9 cellular contexts compared by ENCODE assay signal in genomic region chr1:209207701-209208286, GRCh38.
A peak's percentile ranks its signal among the peaks of the same experiment; 100 is the strongest.
DNase-seq lines count a peak whose midpoint lies in the region; ATAC-seq, FAIRE-seq and TF ChIP-seq lines count a peak whose summit lies in the region.
"Had no signal": no experiment of that assay in that cellular context is flagged by ENCODE, and none has a peak within 500 bp of the region (broad histone marks: within the 10 kb centered on the region; RNA-seq: fewer than 3 reads in every experiment).

No MANE protein-coding gene starts in this region.

- TF ChIP-seq CTCF in pancreas (IDR thresholded peaks at IDR 0.05): peak; percentile 13 to 51 (median 48)

- ATAC-seq in HG02642 (IDR thresholded peaks at IDR 0.05; ENCODE audit: poor library complexity, unreplicated experiment): peak; percentile 81
- peak; percentile 91 to 98 (median 97) for ATAC-seq in pancreas
- ATAC-seq in HG03139 (IDR thresholded peaks at IDR 0.05; ENCODE audit: unreplicated experiment): no peak

- H3K9me3 Mint-ChIP-seq in activated naive CD4-positive, alpha-beta T cell treated with anti-CD3 and anti-CD28 coated beads for 36 hours: no peaks in the 10 kb centered on the region

- CTCF ChIA-PET in activated naive CD4-positive, alpha-beta T cell treated with anti-CD3 and anti-CD28 coated beads for 36 hours (lab: Charles Lee): interaction anchor here (0.6 to 5.6 kb wide), 8 partner anchors 13 to 555 kb away, joined by 3 to 31 read pairs (median 4); no protein-coding TSS in a partner anchor

- H3K27me3 ChIP-seq in pancreas: peaks cover 0 to 17% (median 3%) of the 10 kb centered on the region in 4 donors

- peak overlapping the region in 1 of 4 donors; percentile 14 for H3K4me3 ChIP-seq in pancreas

- FAIRE-seq in pancreas (lab: Jason Lieb, UNC): no peak

- H3K4me3 Mint-ChIP-seq in activated naive CD4-positive, alpha-beta T cell treated with anti-CD3 and anti-CD28 coated beads for 36 hours: no peak overlapping the region

- H3K27me3 Mint-ChIP-seq in activated naive CD4-positive, alpha-beta T cell treated with anti-CD3 and anti-CD28 coated beads for 36 hours (ENCODE audit: low read depth): peaks cover 32% of the 10 kb centered on the region

- H3K27ac ChIP-seq in pancreas: no peak overlapping the region
- H3K27ac ChIP-seq: neutrophil had no signal

- no peaks in the 10 kb centered on the region for H3K4me1 ChIP-seq in pancreas

- peaks cover 2% of the 10 kb centered on the region for H3K4me1 Mint-ChIP-seq in activated naive CD4-positive, alpha-beta T cell treated with anti-CD3 and anti-CD28 coated beads for 36 hours (ENCODE audit: low read depth)

- 1 to 3% methylated on average over 31 of the region's 31 CpGs for WGBS in pancreas, 2 donors

- DNase-seq in activated naive CD4-positive, alpha-beta T cell treated with anti-CD3 and anti-CD28 coated beads for 36 hours: peak; percentile 45
- DNase-seq in activated naive CD4-positive, alpha-beta T cell (lab: John Stamatoyannopoulos, UW): no peak
- DNase-seq in NCI-H1930 (lab: John Stamatoyannopoulos, UW) (peak; percentile 41 to 48), head of caudate nucleus (peak; percentile 53 to 92 (median 80)), pancreas (peak; percentile 26 to 80 (median 56))
- peak; percentile 48 to 49 for DNase-seq in activated T-cell treated with anti-CD3 and anti-CD28 coated beads, Interleukin-2, amount 50 U/mL, for 48 hours

- no peaks in the 10 kb centered on the region for H3K36me3 ChIP-seq in pancreas
- H3K36me3 ChIP-seq: neutrophil had no signal

- no peak overlapping the region for H3K27ac Mint-ChIP-seq in activated naive CD4-positive, alpha-beta T cell treated with anti-CD3 and anti-CD28 coated beads for 36 hours

- intact Hi-C loops in activated naive CD4-positive, alpha-beta T cell treated with anti-CD3 and anti-CD28 coated beads for 36 hours (cut with micrococcal nuclease): loop anchor here (5.0 kb wide), 1 partner anchor 555 kb away; no protein-coding TSS in a partner anchor
- intact Hi-C loops in head of caudate nucleus (cut with DNase I): no loop called here
- intact Hi-C loops in pancreas (cut with DNase I): loop anchor here in 2 of 3 donors (10.0 kb wide), 2 partner anchors 357 to 553 kb away; no protein-coding TSS in a partner anchor

- no peaks in the 10 kb centered on the region for H3K9me3 ChIP-seq in pancreas
- H3K9me3 ChIP-seq: neutrophil had no signal

- H3K36me3 Mint-ChIP-seq in activated naive CD4-positive, alpha-beta T cell treated with anti-CD3 and anti-CD28 coated beads for 36 hours (ENCODE audit: low read depth): no peaks in the 10 kb centered on the region

Comparison
In these comparisons a context has a peak if more than half of its experiments do, and no peak if none do; other contexts are left out.
1. DNase-seq: peak in activated naive CD4-positive, alpha-beta T cell treated with anti-CD3 and anti-CD28 coated beads for 36 hours (single experiment), NCI-H1930 (2 of 2), activated T-cell treated with anti-CD3 and anti-CD28 coated beads, Interleukin-2, amount 50 U/mL, for 48 hours (2 of 2), head of caudate nucleus (42 of 42) and pancreas (6 of 6); none in activated naive CD4-positive, alpha-beta T cell (0 of 4).